ENCODE assay signal across 8 cellular contexts in the genomic region with DNA sequence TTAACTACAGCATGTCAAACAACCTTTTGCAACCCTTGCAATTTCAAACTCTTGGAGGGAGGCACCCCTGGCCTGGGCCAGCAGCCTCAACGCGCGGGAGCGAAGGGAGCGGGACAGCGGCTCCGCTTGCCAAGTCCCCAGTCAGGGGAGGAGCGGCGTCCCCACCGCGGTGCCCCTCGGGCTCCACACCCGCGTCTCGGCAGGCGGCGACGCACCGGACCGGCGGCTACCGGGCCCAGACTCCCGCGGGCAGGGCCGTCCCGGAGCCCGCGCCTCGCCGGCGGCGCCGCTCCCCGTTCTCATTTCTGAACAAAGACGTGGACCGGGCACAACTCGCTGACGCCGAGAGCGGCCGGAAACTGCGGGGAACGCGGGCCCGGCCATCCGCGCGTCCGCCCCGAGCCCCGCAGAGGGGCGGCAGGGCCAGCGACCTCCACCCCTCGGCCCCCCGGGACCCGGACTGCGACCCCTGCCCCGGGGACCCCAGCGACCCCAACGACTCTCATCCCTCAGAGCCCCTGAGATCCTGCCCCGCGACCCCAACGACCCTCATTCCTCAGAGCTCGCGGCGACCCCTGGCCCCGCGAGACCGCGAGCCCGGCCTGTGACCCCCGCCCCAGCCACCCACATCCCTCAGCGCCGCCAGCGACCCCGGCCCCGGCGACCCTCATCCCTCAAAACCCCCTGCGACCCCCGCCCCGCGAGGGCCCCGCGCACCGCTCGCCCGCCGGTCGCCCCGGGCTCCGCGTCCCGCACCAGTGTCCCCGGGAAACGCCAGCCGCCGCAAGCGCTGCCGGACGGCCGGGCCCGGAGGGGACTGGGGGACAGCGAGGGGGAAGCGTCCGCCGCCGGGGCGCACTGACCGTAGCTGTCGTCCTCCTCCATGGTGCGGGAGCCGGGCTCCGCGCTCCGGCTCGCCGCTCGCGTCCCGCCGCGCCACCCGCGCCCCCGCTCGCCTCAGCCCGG. TPM values are rescaled to one million over a fixed set of nuclear protein-coding genes. Genes with fewer than 3 reads are reported as not detected.
DNase-seq lines count a peak whose midpoint lies in the region; ATAC-seq and TF ChIP-seq lines count a peak whose summit lies in the region.

A gene with protein sequence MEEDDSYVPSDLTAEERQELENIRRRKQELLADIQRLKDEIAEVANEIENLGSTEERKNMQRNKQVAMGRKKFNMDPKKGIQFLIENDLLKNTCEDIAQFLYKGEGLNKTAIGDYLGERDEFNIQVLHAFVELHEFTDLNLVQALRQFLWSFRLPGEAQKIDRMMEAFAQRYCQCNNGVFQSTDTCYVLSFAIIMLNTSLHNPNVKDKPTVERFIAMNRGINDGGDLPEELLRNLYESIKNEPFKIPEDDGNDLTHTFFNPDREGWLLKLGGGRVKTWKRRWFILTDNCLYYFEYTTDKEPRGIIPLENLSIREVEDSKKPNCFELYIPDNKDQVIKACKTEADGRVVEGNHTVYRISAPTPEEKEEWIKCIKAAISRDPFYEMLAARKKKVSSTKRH (minus strand): TSS at position 935 of the 966 bp plus-strand sequence. CDS start 50 bp downstream, at position 885.

- peaks cover 46% of the 10 kb centered on the region for H3K4me1 Mint-ChIP-seq in activated T-helper 2 cell treated with anti-CD3 and anti-CD28 coated beads, Interferon-gamma antibody, Interleukin-2, Interleukin-4, amounts not matched to agents 10 μg/mL and 5 μg/mL and 100 μg/mL, durations not matched to agents 14 hours and 24 hours and 36 hours (ENCODE audit: low read depth)

- no peaks in the 10 kb centered on the region for H3K9me3 ChIP-seq in gastroesophageal sphincter
- H3K9me3 ChIP-seq in neutrophil, result no peaks in the 10 kb centered on the region

- H3K9me3 Mint-ChIP-seq in activated T-helper 2 cell treated with anti-CD3 and anti-CD28 coated beads, Interferon-gamma antibody, Interleukin-2, Interleukin-4, amounts not matched to agents 10 μg/mL and 5 μg/mL and 100 μg/mL, durations not matched to agents 14 hours and 24 hours and 36 hours, result no peaks in the 10 kb centered on the region

- peak; percentile 73 for DNase-seq in D341Med (ENCODE audit: low spot score)
- DNase-seq in M059J (ENCODE audit: low read depth), result peak; percentile 37
- peak; percentile 46 for DNase-seq in activated T-helper 2 cell treated with anti-CD3 and anti-CD28 coated beads, Interferon-gamma antibody, Interleukin-2, Interleukin-4, amounts not matched to agents 10 μg/mL and 5 μg/mL and 100 μg/mL, durations not matched to agents 14 hours and 24 hours and 36 hours (ENCODE audit: low spot score)
- no peak for DNase-seq in hepatic stellate cell (ENCODE audit: low spot score)
- no peak for DNase-seq in NCI-H2029 treated with DMSO at 0.1 percent for 48 hours (lab: John Stamatoyannopoulos, UW)

- H3K4me1 ChIP-seq in gastroesophageal sphincter (peaks cover 0 to 54% (median 13%) of the 10 kb centered on the region in 3 donors), neutrophil (ENCODE audit: control insufficient read depth in 1 of 2, insufficient read depth in 1 of 2, low read depth in 1 of 2, low read length in 1 of 2) (peaks cover 42 to 51% of the 10 kb centered on the region in 2 experiments)

- H3K4me3 ChIP-seq in gastroesophageal sphincter, result peak within 1 kb of the TSS; percentile 87 to 100
- H3K4me3 ChIP-seq in neutrophil (ENCODE audit: low read depth in 1 of 2, low read length in 1 of 2), result peak within 1 kb of the TSS; percentile 86 to 89

- intact Hi-C loops in activated T-helper 2 cell treated with anti-CD3 and anti-CD28 coated beads, Interferon-gamma antibody, Interleukin-2, Interleukin-4, amounts not matched to agents 10 μg/mL and 5 μg/mL and 100 μg/mL, durations not matched to agents 14 hours and 24 hours and 36 hours (cut with micrococcal nuclease), result loop anchor here (2.0 kb wide), 2 partner anchors 33 to 59 kb away; a partner anchor contains a TSS

- TF ChIP-seq POLR2A in gastroesophageal sphincter (IDR thresholded peaks at IDR 0.05), result peak; percentile 49 to 59

- H3K36me3 ChIP-seq in gastroesophageal sphincter (no peaks in the 10 kb centered on the region), neutrophil (no peaks in the 10 kb centered on the region)

- peak within 1 kb of the TSS; percentile 96 for H3K27ac Mint-ChIP-seq in activated T-helper 2 cell treated with anti-CD3 and anti-CD28 coated beads, Interferon-gamma antibody, Interleukin-2, Interleukin-4, amounts not matched to agents 10 μg/mL and 5 μg/mL and 100 μg/mL, durations not matched to agents 14 hours and 24 hours and 36 hours

- no CpG with 5 or more reads among the region's 127 CpGs for WGBS in gastroesophageal sphincter (ENCODE audit: low coverage in 1 of 2), 2 donors

- ATAC-seq in GM21619 (IDR thresholded peaks at IDR 0.05; ENCODE audit: unreplicated experiment) (peak; percentile 26), gastroesophageal sphincter (peak; percentile 41)

- peak within 1 kb of the TSS; percentile 86 for H3K4me3 Mint-ChIP-seq in activated T-helper 2 cell treated with anti-CD3 and anti-CD28 coated beads, Interferon-gamma antibody, Interleukin-2, Interleukin-4, amounts not matched to agents 10 μg/mL and 5 μg/mL and 100 μg/mL, durations not matched to agents 14 hours and 24 hours and 36 hours (ENCODE audit: low read depth)

- H3K27me3 Mint-ChIP-seq in activated T-helper 2 cell treated with anti-CD3 and anti-CD28 coated beads, Interferon-gamma antibody, Interleukin-2, Interleukin-4, amounts not matched to agents 10 μg/mL and 5 μg/mL and 100 μg/mL, durations not matched to agents 14 hours and 24 hours and 36 hours (ENCODE audit: low read depth), result no peaks in the 10 kb centered on the region

- H3K27me3 ChIP-seq in gastroesophageal sphincter (no peaks in the 10 kb centered on the region), neutrophil (no peaks in the 10 kb centered on the region)

- H3K36me3 Mint-ChIP-seq in activated T-helper 2 cell treated with anti-CD3 and anti-CD28 coated beads, Interferon-gamma antibody, Interleukin-2, Interleukin-4, amounts not matched to agents 10 μg/mL and 5 μg/mL and 100 μg/mL, durations not matched to agents 14 hours and 24 hours and 36 hours (ENCODE audit: low read depth), result peaks cover 8% of the 10 kb centered on the region

- H3K27ac ChIP-seq in gastroesophageal sphincter (peak within 1 kb of the TSS; percentile 76 to 97 (median 95)), neutrophil (peak within 1 kb of the TSS; percentile 95)

- TF ChIP-seq EP300 in gastroesophageal sphincter (IDR thresholded peaks at IDR 0.05), result no peak

- TF ChIP-seq CTCF in gastroesophageal sphincter (IDR thresholded peaks at IDR 0.05) (no peak), neutrophil (IDR thresholded peaks at IDR 0.05) (no peak)

RNA-seq across cellular contexts. Expression of the gene that starts here (rescaled TPM):
- total RNA-seq in M059J (2014; rRNA removed; shearing (Covaris generic)), result 5.9 and 13.8 TPM in 2 replicates
- total RNA-seq in activated T-helper 2 cell treated with anti-CD3 and anti-CD28 coated beads, Interferon-gamma antibody, Interleukin-2, Interleukin-4, amounts not matched to agents 10 μg/mL and 5 μg/mL and 100 μg/mL, durations not matched to agents 14 hours and 24 hours and 36 hours, result 83.5 and 95.7 TPM in 2 replicates
- 10 to 100 TPM; 26.9 to 38.0 (median 31.0) TPM for total RNA-seq in gastroesophageal sphincter

Comparison
In these comparisons a context has a peak if more than half of its experiments do, and no peak if none do; other contexts are left out.
1. DNase-seq: peak in D341Med (single experiment), M059J (single experiment) and activated T-helper 2 cell treated with anti-CD3 and anti-CD28 coated beads, Interferon-gamma antibody, Interleukin-2, Interleukin-4, amounts not matched to agents 10 μg/mL and 5 μg/mL and 100 μg/mL, durations not matched to agents 14 hours and 24 hours and 36 hours (single experiment); none in hepatic stellate cell (single experiment) and NCI-H2029 treated with DMSO at 0.1 percent for 48 hours (single experiment).